Comparison of ENCODE assay signal across 8 cellular contexts in genomic region chr15:92903588-92903955, GRCh38. TPM values are rescaled to one million over a fixed set of nuclear protein-coding genes. Genes with fewer than 3 reads are reported as not detected.
DNase-seq lines count a peak whose midpoint lies in the region; ATAC-seq and TF ChIP-seq lines count a peak whose summit lies in the region.

No MANE protein-coding gene starts in this region.

- H3K27ac Mint-ChIP-seq in activated CD8-positive, alpha-beta T cell treated with anti-CD3 and anti-CD28 coated beads for 36 hours = peak overlapping the region; percentile 100

- ATAC-seq in activated CD8-positive, alpha-beta T cell treated with anti-CD3 and anti-CD28 coated beads for 36 hours = no peak
- ATAC-seq in GM18505 (IDR thresholded peaks at IDR 0.05; ENCODE audit: unreplicated experiment) = no peak
- ATAC-seq in GM21717 (IDR thresholded peaks at IDR 0.05; ENCODE audit: unreplicated experiment) = no peak
- ATAC-seq in HG02798 (IDR thresholded peaks at IDR 0.05; ENCODE audit: poor library complexity, unreplicated experiment) = no peak

- H3K4me3 Mint-ChIP-seq in activated CD8-positive, alpha-beta T cell treated with anti-CD3 and anti-CD28 coated beads for 36 hours = peak overlapping the region; percentile 99

- H3K36me3 Mint-ChIP-seq in activated CD8-positive, alpha-beta T cell treated with anti-CD3 and anti-CD28 coated beads for 36 hours (ENCODE audit: low read depth) = peaks cover 79% of the 10 kb centered on the region

- no peak for TF ChIP-seq POLR2A in GM18505 (IDR thresholded peaks at IDR 0.05; ENCODE audit: borderline replicate concordance, extremely low read depth, insufficient read depth, insufficient read length)

- TF ChIP-seq CTCF in activated CD8-positive, alpha-beta T cell treated with anti-CD3 and anti-CD28 coated beads for 36 hours (IDR thresholded peaks at IDR 0.05) = no peak

- peaks cover 8% of the 10 kb centered on the region for H3K9me3 Mint-ChIP-seq in activated CD8-positive, alpha-beta T cell treated with anti-CD3 and anti-CD28 coated beads for 36 hours

- H3K9me3 ChIP-seq in iPS-18a (ENCODE audit: control insufficient read depth, low read depth, low read length) (no peaks in the 10 kb centered on the region), subcutaneous abdominal adipose tissue (ENCODE audit: control insufficient read depth in 5 of 5, low read length in 5 of 5) (no peaks in the 10 kb centered on the region)

- H3K27me3 Mint-ChIP-seq in activated CD8-positive, alpha-beta T cell treated with anti-CD3 and anti-CD28 coated beads for 36 hours = no peaks in the 10 kb centered on the region

- no peaks in the 10 kb centered on the region for H3K27me3 ChIP-seq in iPS-18a (ENCODE audit: control insufficient read depth, insufficient read depth, low read length)
- no peaks in the 10 kb centered on the region for H3K27me3 ChIP-seq in subcutaneous abdominal adipose tissue (ENCODE audit: control insufficient read depth in 5 of 5, insufficient read depth in 4 of 5, low read length in 5 of 5)

- H3K27ac ChIP-seq in iPS-18a (ENCODE audit: low read length) = peak overlapping the region; percentile 100
- peak overlapping the region; percentile 100 for H3K27ac ChIP-seq in subcutaneous abdominal adipose tissue (ENCODE audit: low read depth, low read length)

- intact Hi-C loops in activated CD8-positive, alpha-beta T cell treated with anti-CD3 and anti-CD28 coated beads for 36 hours (cut with micrococcal nuclease) = loop anchor here (5.0 kb wide), 1 partner anchor 71 kb away; no protein-coding TSS in a partner anchor

- H3K4me3 ChIP-seq in iPS-18a (ENCODE audit: low read length) (peak overlapping the region; percentile 92), subcutaneous abdominal adipose tissue (ENCODE audit: low read depth in 1 of 5, low read length in 5 of 5) (peak overlapping the region; percentile 72 to 94 (median 84))

- peaks cover 48% of the 10 kb centered on the region for H3K4me1 Mint-ChIP-seq in activated CD8-positive, alpha-beta T cell treated with anti-CD3 and anti-CD28 coated beads for 36 hours (ENCODE audit: low read depth)

- peaks cover 12% of the 10 kb centered on the region for H3K36me3 ChIP-seq in iPS-18a (ENCODE audit: control insufficient read depth, low read depth, low read length)
- peaks cover 0 to 3% (median 0%) of the 10 kb centered on the region in 5 donors for H3K36me3 ChIP-seq in subcutaneous abdominal adipose tissue (ENCODE audit: control insufficient read depth in 5 of 5, insufficient read depth in 5 of 5, low read length in 5 of 5)

- DNase-seq in NCI-H526 treated with DMSO at 0.1 percent for 48 hours (lab: John Stamatoyannopoulos, UW) (peak; percentile 73), NCI-H526 (lab: John Stamatoyannopoulos, UW) (no peak)
- no peak for DNase-seq in activated CD8-positive, alpha-beta T cell treated with anti-CD3 and anti-CD28 coated beads for 36 hours

- POLR2A ChIA-PET in activated CD8-positive, alpha-beta T cell treated with anti-CD3 and anti-CD28 coated beads for 36 hours (lab: Charles Lee) = interaction anchor here (0.6 to 11.6 kb wide), 11 partner anchors 12 to 186 kb away, joined by 3 to 642 read pairs (median 5); no protein-coding TSS in a partner anchor

- peak overlapping the region; percentile 100 for H3K9ac ChIP-seq in iPS-18a (ENCODE audit: low read length)
- H3K9ac ChIP-seq in subcutaneous abdominal adipose tissue (ENCODE audit: low read length in 5 of 5) = peak overlapping the region; percentile 79 to 99 (median 84)

- peaks cover 46% of the 10 kb centered on the region for H3K4me1 ChIP-seq in iPS-18a (ENCODE audit: control insufficient read depth, low read depth, low read length)
- H3K4me1 ChIP-seq in subcutaneous abdominal adipose tissue (ENCODE audit: control insufficient read depth in 5 of 5, insufficient read depth in 5 of 5, low read length in 5 of 5) = peaks cover 2 to 64% (median 54%) of the 10 kb centered on the region in 5 donors

- CTCF ChIA-PET in activated CD8-positive, alpha-beta T cell treated with anti-CD3 and anti-CD28 coated beads for 36 hours (lab: Charles Lee) = interaction anchor here (1.0 to 6.5 kb wide), 10 partner anchors 10 to 106 kb away, joined by 3 to 64 read pairs (median 5); no protein-coding TSS in a partner anchor

RNA-seq across cellular contexts. Expression of gene CHD2, which starts 3.4 kb away (rescaled TPM):
- total RNA-seq in activated CD8-positive, alpha-beta T cell treated with anti-CD3 and anti-CD28 coated beads for 36 hours = 100 to 1,000 TPM; 124 to 138 TPM
